Comparison of ENCODE assay signal across 25 cellular contexts in the genomic region with DNA sequence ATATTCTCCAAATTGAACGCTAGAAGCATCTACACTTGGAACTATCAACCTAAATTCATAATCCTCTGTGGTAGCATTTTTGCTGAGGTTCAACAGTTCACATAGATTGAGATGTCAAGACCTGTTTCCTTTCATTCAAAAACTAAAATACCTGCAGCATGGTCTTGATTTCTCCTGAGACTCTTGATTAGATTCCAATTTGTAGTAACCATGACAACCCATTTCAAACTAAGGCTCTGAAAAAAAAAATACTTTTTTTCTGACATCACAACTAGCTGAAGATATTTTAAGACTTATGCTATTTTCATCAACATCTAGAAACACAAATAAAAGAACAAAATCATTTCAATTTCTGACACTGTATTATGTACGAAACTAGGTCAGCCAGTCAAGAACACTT. TPM values are rescaled to one million over a fixed set of nuclear protein-coding genes. Genes with fewer than 3 reads are reported as not detected.
DNase-seq lines count a peak whose midpoint lies in the region; ATAC-seq, FAIRE-seq and TF ChIP-seq lines count a peak whose summit lies in the region.
"Had no signal": no experiment of that assay in that cellular context is flagged by ENCODE, and none has a peak within 500 bp of the region (broad histone marks: within the 10 kb centered on the region; RNA-seq: fewer than 3 reads in every experiment).

No MANE protein-coding gene starts in this region.

- no peak overlapping the region for H3K9ac ChIP-seq in HepG2 (ENCODE audit: insufficient read depth, low read depth, low read length)
- no peak overlapping the region for H3K9ac ChIP-seq in subcutaneous abdominal adipose tissue (ENCODE audit: low read length in 5 of 5)
- H3K9ac ChIP-seq: BLaER1, GM23248 had no signal

- H3K36me3 ChIP-seq in left ventricle myocardium inferior (no peaks in the 10 kb centered on the region), HepG2 (replicated peaks in 1 of 2; ENCODE audit: control insufficient read depth in 1 of 2, insufficient read depth in 2 of 2, low read length in 2 of 2) (no peaks in the 10 kb centered on the region; a peak in 1 of 5 replicates), subcutaneous abdominal adipose tissue (ENCODE audit: control insufficient read depth in 5 of 5, insufficient read depth in 5 of 5, low read length in 5 of 5) (peaks cover 0 to 3% (median 0%) of the 10 kb centered on the region in 5 donors), tibial nerve (no peaks in the 10 kb centered on the region)
- H3K36me3 ChIP-seq: BLaER1 had no signal

- no peak overlapping the region for H2AFZ ChIP-seq in HepG2 (ENCODE audit: low read length)
- H2AFZ ChIP-seq: GM23248 had no signal

- H3K9me3 Mint-ChIP-seq in activated T-helper 1 cell treated with anti-CD3 and anti-CD28 coated beads, Interleukin-12 subunit alpha, Interleukin-12 subunit beta, Interleukin-2, Interleukin-4 antibody, amounts not matched to agents 30 ng/mL and 10 ng/mL and 1 ng/mL, durations not matched to agents 14 hours and 24 hours and 36 hours: no peaks in the 10 kb centered on the region
- H3K9me3 Mint-ChIP-seq: CD8-positive, alpha-beta T cell; H9 had no signal

- POLR2A ChIA-PET in HepG2 (lab: Yijun Ruan, JAX): no interaction called here

- H3K36me3 Mint-ChIP-seq in activated T-helper 1 cell treated with anti-CD3 and anti-CD28 coated beads, Interleukin-12 subunit alpha, Interleukin-12 subunit beta, Interleukin-2, Interleukin-4 antibody, amounts not matched to agents 30 ng/mL and 10 ng/mL and 1 ng/mL, durations not matched to agents 14 hours and 24 hours and 36 hours (ENCODE audit: low read depth): no peaks in the 10 kb centered on the region
- H3K36me3 Mint-ChIP-seq: CD4-positive, CD25-positive, alpha-beta regulatory T cell; CD8-positive, alpha-beta T cell had no signal

- BruUV-seq in HepG2 (replicated peaks; lab: Mats Ljungman, UMichigan): no TSS peak

- CTCF ChIA-PET in HepG2 (lab: Yijun Ruan, JAX; ENCODE audit: low intra/inter-chr PET ratio, low total read pairs): no interaction called here

- H3K27ac Mint-ChIP-seq in activated T-helper 1 cell treated with anti-CD3 and anti-CD28 coated beads, Interleukin-12 subunit alpha, Interleukin-12 subunit beta, Interleukin-2, Interleukin-4 antibody, amounts not matched to agents 30 ng/mL and 10 ng/mL and 1 ng/mL, durations not matched to agents 14 hours and 24 hours and 36 hours: no peak overlapping the region
- H3K27ac Mint-ChIP-seq: B cell; CD4-positive, CD25-positive, alpha-beta regulatory T cell; CD8-positive, alpha-beta T cell; H9 had no signal

- H4K20me1 ChIP-seq in HepG2 (ENCODE audit: insufficient read depth, low read length): no peaks in the 10 kb centered on the region
- H4K20me1 ChIP-seq: BLaER1 had no signal

- TF ChIP-seq EP300 in HepG2 (IDR thresholded peaks at IDR 0.05; ENCODE audit: low read depth in 2 of 2, low read length in 2 of 2) (no peak), HepG2 (CRISPR knock-in tag; IDR thresholded peaks at IDR 0.05; ENCODE audit: borderline replicate concordance) (no peak), tibial nerve (IDR thresholded peaks at IDR 0.05) (no peak)

- TF ChIP-seq POLR2A in HepG2 (IDR thresholded peaks at IDR 0.05; ENCODE audit: insufficient read depth in 1 of 2, low read depth in 2 of 2, low read length in 2 of 2) (no peak), tibial nerve (IDR thresholded peaks at IDR 0.05) (no peak)

- intact Hi-C loops in left ventricle myocardium inferior (cut with micrococcal nuclease) (no loop called here), Right ventricle myocardium inferior (cut with DNase I) (no loop called here), HepG2 (cut with micrococcal nuclease; ENCODE audit: unreplicated experiment) (loop anchor here (2.0 kb wide), 1 partner anchor 29 kb away; the partner anchor contains the start of gene COBLL1)
- intact Hi-C loops in activated T-helper 1 cell treated with anti-CD3 and anti-CD28 coated beads, Interleukin-12 subunit alpha, Interleukin-12 subunit beta, Interleukin-2, Interleukin-4 antibody, amounts not matched to agents 30 ng/mL and 10 ng/mL and 1 ng/mL, durations not matched to agents 14 hours and 24 hours and 36 hours (cut with micrococcal nuclease): no loop called here

- no peaks in the 10 kb centered on the region for H3K9me3 ChIP-seq in left ventricle myocardium inferior (replicated peaks)
- H3K9me3 ChIP-seq in HepG2 (ENCODE audit: low read length): no peaks in the 10 kb centered on the region
- no peaks in the 10 kb centered on the region for H3K9me3 ChIP-seq in subcutaneous abdominal adipose tissue (ENCODE audit: control insufficient read depth in 5 of 5, low read length in 5 of 5)
- no peaks in the 10 kb centered on the region for H3K9me3 ChIP-seq in tibial nerve
- H3K9me3 ChIP-seq: BLaER1, Caco-2 had no signal

- ATAC-seq in Right ventricle myocardium inferior (no peak), HepG2 (no peak)
- ATAC-seq: CD8-positive, alpha-beta T cell; GM12878; HCT116 had no signal

- no peak for TF ChIP-seq RAD21 in HepG2 (CRISPR knock-in tag; IDR thresholded peaks at IDR 0.05)

- in situ Hi-C loops in HepG2 (cut with HindIII; ENCODE audit: extremely low pct_ligation_motif_present, low pct_unique_long_range_greater_than_20kb): no loop called here
- in situ Hi-C loops in G401 (cut with HindIII; ENCODE audit: low sequenced_read_pairs): no loop called here

- peak overlapping the region; percentile 18 for H3K27ac ChIP-seq in left ventricle myocardium inferior (replicated peaks)
- H3K27ac ChIP-seq in HepG2 (ENCODE audit: extremely low read length, insufficient read depth, low read length): peak overlapping the region; percentile 53
- H3K27ac ChIP-seq in subcutaneous abdominal adipose tissue (ENCODE audit: low read depth, low read length): peak overlapping the region; percentile 74
- peak overlapping the region in 3 of 4 donors; percentile 10 to 80 (median 22) for H3K27ac ChIP-seq in tibial nerve
- H3K27ac ChIP-seq: 22Rv1, BLaER1, C4-2B, GM23248 had no signal

- H3K4me3 ChIP-seq in left ventricle myocardium inferior (no peak overlapping the region), HepG2 (replicated peaks in 1 of 3; ENCODE audit: insufficient read depth in 1 of 3, low read depth in 2 of 3, low read length in 3 of 3) (no peak overlapping the region), subcutaneous abdominal adipose tissue (ENCODE audit: low read depth in 1 of 5, low read length in 5 of 5) (no peak overlapping the region), tibial nerve (no peak overlapping the region)
- H3K4me3 ChIP-seq: BLaER1, GM12878, GM23248 had no signal

- 99% methylated on average over 2 of the region's 2 CpGs for WGBS in HepG2 (ENCODE audit: low lambda C conversion rate)
- 70 to 76% methylated on average over 2 of the region's 2 CpGs for WGBS in tibial nerve, 2 donors

- no peaks in the 10 kb centered on the region for H3K4me1 Mint-ChIP-seq in activated T-helper 1 cell treated with anti-CD3 and anti-CD28 coated beads, Interleukin-12 subunit alpha, Interleukin-12 subunit beta, Interleukin-2, Interleukin-4 antibody, amounts not matched to agents 30 ng/mL and 10 ng/mL and 1 ng/mL, durations not matched to agents 14 hours and 24 hours and 36 hours (ENCODE audit: low read depth)
- H3K4me1 Mint-ChIP-seq: CD4-positive, CD25-positive, alpha-beta regulatory T cell had no signal

- H3K4me1 ChIP-seq in left ventricle myocardium inferior (peaks cover 76% of the 10 kb centered on the region), HepG2 (ENCODE audit: insufficient read depth, low read length) (peaks cover 81% of the 10 kb centered on the region), subcutaneous abdominal adipose tissue (ENCODE audit: control insufficient read depth in 5 of 5, insufficient read depth in 5 of 5, low read length in 5 of 5) (peaks cover 0 to 41% (median 24%) of the 10 kb centered on the region in 5 donors), tibial nerve (peaks cover 4 to 80% (median 11%) of the 10 kb centered on the region in 4 donors)
- H3K4me1 ChIP-seq: BLaER1 had no signal

- peaks cover 94% of the 10 kb centered on the region for H3K79me2 ChIP-seq in HepG2 (ENCODE audit: insufficient read depth, low read length)

- H3K27me3 Mint-ChIP-seq in activated T-helper 1 cell treated with anti-CD3 and anti-CD28 coated beads, Interleukin-12 subunit alpha, Interleukin-12 subunit beta, Interleukin-2, Interleukin-4 antibody, amounts not matched to agents 30 ng/mL and 10 ng/mL and 1 ng/mL, durations not matched to agents 14 hours and 24 hours and 36 hours (ENCODE audit: insufficient read depth): peaks cover 4% of the 10 kb centered on the region
- H3K27me3 Mint-ChIP-seq: B cell; CD4-positive, CD25-positive, alpha-beta regulatory T cell had no signal

- no peak overlapping the region for H3K4me2 ChIP-seq in HepG2 (ENCODE audit: low read depth, low read length)
- H3K4me2 ChIP-seq: BLaER1 had no signal

- DNase-seq in left ventricle myocardium inferior (no peak), Right ventricle myocardium inferior (ENCODE audit: missing footprints) (no peak), HepG2 (ENCODE audit: low spot score) (no peak), tibial nerve (ENCODE audit: low spot score in 2 of 2) (no peak), G401 (ENCODE audit: low spot score) (no peak), NCI-H82 treated with DMSO at 0.1 percent for 48 hours (lab: John Stamatoyannopoulos, UW; ENCODE audit: unreplicated experiment) (no peak)
- no peak for DNase-seq in activated T-helper 1 cell treated with anti-CD3 and anti-CD28 coated beads, Interleukin-12 subunit alpha, Interleukin-12 subunit beta, Interleukin-2, Interleukin-4 antibody, amounts not matched to agents 30 ng/mL and 10 ng/mL and 1 ng/mL, durations not matched to agents 14 hours and 24 hours and 36 hours (ENCODE audit: low spot score)
- DNase-seq: Caco-2; CD4-positive, CD25-positive, alpha-beta regulatory T cell; CD8-positive, alpha-beta T cell; DMS153; DND-41; GDM1; GM23248; H9 had no signal

- TF ChIP-seq CTCF in left ventricle myocardium inferior (IDR thresholded peaks at IDR 0.05; ENCODE audit: borderline replicate concordance): no peak
- TF ChIP-seq CTCF in HepG2 (CRISPR knock-in tag; IDR thresholded peaks at IDR 0.05): no peak
- TF ChIP-seq CTCF in tibial nerve (IDR thresholded peaks at IDR 0.05): no peak

- H3K27me3 ChIP-seq in left ventricle myocardium inferior (ENCODE audit: low read depth) (no peaks in the 10 kb centered on the region), HepG2 (ENCODE audit: control insufficient read depth in 1 of 2, insufficient read depth in 2 of 2, low read length in 2 of 2) (no peaks in the 10 kb centered on the region), subcutaneous abdominal adipose tissue (ENCODE audit: control insufficient read depth in 5 of 5, insufficient read depth in 4 of 5, low read length in 5 of 5) (no peaks in the 10 kb centered on the region), tibial nerve (no peaks in the 10 kb centered on the region)
- H3K27me3 ChIP-seq: BLaER1 had no signal

- no peak for FAIRE-seq in HepG2 (lab: Jason Lieb, UNC)
- FAIRE-seq: A204.1, GM12878, GM19239, H1 had no signal

- no peak overlapping the region for H3K4me3 Mint-ChIP-seq in activated T-helper 1 cell treated with anti-CD3 and anti-CD28 coated beads, Interleukin-12 subunit alpha, Interleukin-12 subunit beta, Interleukin-2, Interleukin-4 antibody, amounts not matched to agents 30 ng/mL and 10 ng/mL and 1 ng/mL, durations not matched to agents 14 hours and 24 hours and 36 hours
- H3K4me3 Mint-ChIP-seq: B cell; CD4-positive, CD25-positive, alpha-beta regulatory T cell; CD8-positive, alpha-beta T cell; H9 had no signal

RNA-seq across cellular contexts. Expression of gene COBLL1, which starts 29.8 kb away (rescaled TPM):
- total RNA-seq in left ventricle myocardium inferior (15.3 TPM), Right ventricle myocardium inferior (15.2 TPM), HepG2 (2016; rRNA removed; fragmentation: Illumina TruSeq; extraction: Trizol) (85.4 and 86.8 TPM in 2 replicates), tibial nerve (100 to 1,000 TPM; 117 to 190 (median 146) TPM)
- 35.1 and 42.3 TPM in 2 replicates for total RNA-seq in HepG2 (2016; cell fraction: cytosol; rRNA removed; fragmentation: Illumina TruSeq; extraction: Trizol; ENCODE audit: low read depth)
- total RNA-seq in HepG2 (2016; cell fraction: insoluble cytoplasmic fraction; rRNA removed; fragmentation: Illumina TruSeq; extraction: Trizol): 73.7 and 77.7 TPM in 2 replicates
- total RNA-seq in HepG2 (2016; cell fraction: membrane; rRNA removed; fragmentation: Illumina TruSeq; extraction: Trizol): 71.4 and 76.7 TPM in 2 replicates
- 248 and 259 TPM in 2 replicates for total RNA-seq in HepG2 (2016; cell fraction: nucleus; rRNA removed; fragmentation: Illumina TruSeq; extraction: Trizol)
- 24.8 and 32.6 TPM in 2 replicates for polyA plus RNA-seq in HepG2 (2011; rRNA removed)
- polyA plus RNA-seq in HepG2 (2011; cell fraction: cytosol; rRNA removed): 19.5 and 26.5 TPM in 2 replicates
- polyA plus RNA-seq in HepG2 (2011; cell fraction: nucleus; rRNA removed): 33.4 and 41.2 TPM in 2 replicates
- polyA plus RNA-seq in HepG2 (2012): 31.4 and 38.1 TPM in 2 replicates
- polyA plus RNA-seq in HepG2 (2016; cell fraction: cytosol; fragmentation: Illumina TruSeq; extraction: Trizol; ENCODE audit: low read depth): 6.4 and 6.8 TPM in 2 replicates
- polyA plus RNA-seq in HepG2 (2016; cell fraction: insoluble cytoplasmic fraction; fragmentation: Illumina TruSeq; extraction: Trizol; ENCODE audit: low read depth): 88.1 and 93.4 TPM in 2 replicates
- 23.7 and 27.6 TPM in 2 replicates for polyA plus RNA-seq in HepG2 (2016; cell fraction: membrane; fragmentation: Illumina TruSeq; extraction: Trizol; ENCODE audit: low read depth)
- 92.3 and 103 TPM in 2 replicates for polyA plus RNA-seq in HepG2 (2016; cell fraction: nucleus; fragmentation: Illumina TruSeq; extraction: Trizol; ENCODE audit: insufficient read depth, low read depth)
- 16.0 and 59.5 TPM in 2 replicates for polyA minus RNA-seq in HepG2 (2011; rRNA and poly(A)+ RNA removed; ENCODE audit: low replicate concordance)
- polyA minus RNA-seq in HepG2 (2011; cell fraction: cytosol; rRNA and poly(A)+ RNA removed): 45.9 and 59.2 TPM in 2 replicates
- polyA minus RNA-seq in HepG2 (2011; cell fraction: nucleus; rRNA and poly(A)+ RNA removed): 337 and 403 TPM in 2 replicates
- total RNA-seq in activated T-helper 1 cell treated with anti-CD3 and anti-CD28 coated beads, Interleukin-12 subunit alpha, Interleukin-12 subunit beta, Interleukin-2, Interleukin-4 antibody, amounts not matched to agents 30 ng/mL and 10 ng/mL and 1 ng/mL, durations not matched to agents 14 hours and 24 hours and 36 hours: not detected in 2 replicates
- total RNA-seq in G401 (2014; rRNA removed; shearing (Covaris generic)): not detected in 2 replicates
- polyA plus RNA-seq: GM12878 had no signal

Comparison
In these comparisons a context has a peak if more than half of its experiments do, and no peak if none do; other contexts are left out.
1. H3K27ac ChIP-seq: peak in every context shown above with its lines; median percentile 74 in subcutaneous abdominal adipose tissue; 53 in HepG2; 22 in tibial nerve; 18 in left ventricle myocardium inferior.
2. RNA of gene COBLL1, which starts 29.8 kb away (total RNA-seq): 117 to 190 TPM in tibial nerve, 35.1 to 259 TPM in HepG2, 15.3 TPM in left ventricle myocardium inferior (single experiment) and 15.2 TPM in Right ventricle myocardium inferior (single experiment); not detected in activated T-helper 1 cell treated with anti-CD3 and anti-CD28 coated beads, Interleukin-12 subunit alpha, Interleukin-12 subunit beta, Interleukin-2, Interleukin-4 antibody, amounts not matched to agents 30 ng/mL and 10 ng/mL and 1 ng/mL, durations not matched to agents 14 hours and 24 hours and 36 hours and not detected in G401; every median in the first group is over 10 times any median in the second.